20 cellular contexts compared by ENCODE assay signal in genomic region chr9:101571114-101571513, GRCh38. TPM values are rescaled to one million over a fixed set of nuclear protein-coding genes. Genes with fewer than 3 reads are reported as not detected.
A peak's percentile ranks its signal among the peaks of the same experiment; 100 is the strongest.
DNase-seq lines count a peak whose midpoint lies in the region; ATAC-seq lines count a peak whose summit lies in the region.
"Had no signal": no experiment of that assay in that cellular context is flagged by ENCODE, and none has a peak within 500 bp of the region (broad histone marks: within the 10 kb centered on the region; RNA-seq: fewer than 3 reads in every experiment).

No MANE protein-coding gene starts in this region.

- DNase-seq in activated naive CD4-positive, alpha-beta T cell treated with anti-CD3 and anti-CD28 coated beads, Interleukin-2, amount 10 ng/mL, durations not matched to agents 7 days and 5 days: no peak
- no peak for DNase-seq in activated naive CD4-positive, alpha-beta T cell treated with Interleukin-2 at 50 U/mL for 16 hours
- no peak for DNase-seq in T-helper 17 cell
- no peak for DNase-seq in activated naive CD8-positive, alpha-beta T cell treated with anti-CD3 and anti-CD28 coated beads, Interleukin-2, amount 50 U/mL, for 24 hours
- DNase-seq in activated gamma-delta T cell treated with Interleukin-2 at 50 U/mL for 16 hours: no peak
- DNase-seq: ACHN, AML-193, HFFc6, NCI-H1048, NCI-H1436 treated with DMSO at 0.1 percent for 48 hours, NCI-H2029 treated with DMSO at 0.1 percent for 48 hours, NCI-H510A treated with DMSO at 0.1 percent for 48 hours, NCI-H82, PC-9 had no signal

- H3K4me1 Mint-ChIP-seq in activated naive CD4-positive, alpha-beta T cell treated with anti-CD3 and anti-CD28 coated beads, Interleukin-2, amount 10 ng/mL, durations not matched to agents 7 days and 5 days: peaks cover 73% of the 10 kb centered on the region
- peaks cover 40% of the 10 kb centered on the region for H3K4me1 Mint-ChIP-seq in T-helper 17 cell
- H3K4me1 Mint-ChIP-seq in activated naive CD8-positive, alpha-beta T cell treated with anti-CD3 and anti-CD28 coated beads, Interleukin-2, amount 50 U/mL, for 24 hours: peaks cover 76% of the 10 kb centered on the region
- H3K4me1 Mint-ChIP-seq: CD14-positive monocyte had no signal

- H3K4me3 Mint-ChIP-seq in activated naive CD4-positive, alpha-beta T cell treated with anti-CD3 and anti-CD28 coated beads, Interleukin-2, amount 10 ng/mL, durations not matched to agents 7 days and 5 days: no peak overlapping the region
- H3K4me3 Mint-ChIP-seq in T-helper 17 cell: no peak overlapping the region
- H3K4me3 Mint-ChIP-seq in activated naive CD8-positive, alpha-beta T cell treated with anti-CD3 and anti-CD28 coated beads, Interleukin-2, amount 50 U/mL, for 24 hours: no peak overlapping the region
- H3K4me3 Mint-ChIP-seq: CD14-positive monocyte, HFFc6 had no signal

- H3K36me3 Mint-ChIP-seq in activated naive CD4-positive, alpha-beta T cell treated with anti-CD3 and anti-CD28 coated beads, Interleukin-2, amount 10 ng/mL, durations not matched to agents 7 days and 5 days: peaks cover 18% of the 10 kb centered on the region
- H3K36me3 Mint-ChIP-seq in T-helper 17 cell (ENCODE audit: low read depth): peaks cover 6% of the 10 kb centered on the region
- H3K36me3 Mint-ChIP-seq in activated naive CD8-positive, alpha-beta T cell treated with anti-CD3 and anti-CD28 coated beads, Interleukin-2, amount 50 U/mL, for 24 hours (ENCODE audit: low read depth): peaks cover 31% of the 10 kb centered on the region

- no peaks in the 10 kb centered on the region for H3K27me3 Mint-ChIP-seq in activated naive CD4-positive, alpha-beta T cell treated with anti-CD3 and anti-CD28 coated beads, Interleukin-2, amount 10 ng/mL, durations not matched to agents 7 days and 5 days
- no peaks in the 10 kb centered on the region for H3K27me3 Mint-ChIP-seq in T-helper 17 cell
- no peaks in the 10 kb centered on the region for H3K27me3 Mint-ChIP-seq in activated naive CD8-positive, alpha-beta T cell treated with anti-CD3 and anti-CD28 coated beads, Interleukin-2, amount 50 U/mL, for 24 hours

- H3K27ac Mint-ChIP-seq in activated naive CD4-positive, alpha-beta T cell treated with anti-CD3 and anti-CD28 coated beads, Interleukin-2, amount 10 ng/mL, durations not matched to agents 7 days and 5 days: peak overlapping the region; percentile 92
- peak overlapping the region; percentile 79 for H3K27ac Mint-ChIP-seq in T-helper 17 cell
- H3K27ac Mint-ChIP-seq in activated naive CD8-positive, alpha-beta T cell treated with anti-CD3 and anti-CD28 coated beads, Interleukin-2, amount 50 U/mL, for 24 hours: peak overlapping the region; percentile 29
- H3K27ac Mint-ChIP-seq: HFFc6 had no signal

- H3K9me3 ChIP-seq in T-helper 17 cell (ENCODE audit: control insufficient read depth, low read length, poor library complexity, severe bottlenecking): no peaks in the 10 kb centered on the region

- H3K9me3 Mint-ChIP-seq in activated naive CD4-positive, alpha-beta T cell treated with anti-CD3 and anti-CD28 coated beads, Interleukin-2, amount 10 ng/mL, durations not matched to agents 7 days and 5 days: no peaks in the 10 kb centered on the region
- no peaks in the 10 kb centered on the region for H3K9me3 Mint-ChIP-seq in activated naive CD8-positive, alpha-beta T cell treated with anti-CD3 and anti-CD28 coated beads, Interleukin-2, amount 50 U/mL, for 24 hours
- H3K9me3 Mint-ChIP-seq: HFFc6 had no signal

- CTCF ChIA-PET in activated naive CD4-positive, alpha-beta T cell treated with anti-CD3 and anti-CD28 coated beads, Interleukin-2, amount 10 ng/mL, durations not matched to agents 7 days and 5 days (lab: Charles Lee): no interaction called here

- ATAC-seq in T-helper 17 cell (no peak), HG02642 (IDR thresholded peaks at IDR 0.05; ENCODE audit: poor library complexity, unreplicated experiment) (no peak), HG03025 (IDR thresholded peaks at IDR 0.05; ENCODE audit: low FRiP score, unreplicated experiment) (no peak)
- ATAC-seq in activated naive CD8-positive, alpha-beta T cell treated with anti-CD3 and anti-CD28 coated beads, Interleukin-2, amount 50 U/mL, for 24 hours: no peak
- ATAC-seq: HepG2 had no signal

RNA-seq across cellular contexts. Expression of gene PPP3R2, which starts 23.7 kb away (rescaled TPM):
- total RNA-seq in T-helper 17 cell: not detected
- total RNA-seq: H4, HepG2, HFFc6, MCF 10A, PC-9 had no signal

RNA-seq across cellular contexts. Expression of gene RNF20, which starts 37.5 kb away (rescaled TPM):
- total RNA-seq in T-helper 17 cell: 10 to 100 TPM; 29.8 to 34.9 TPM

Comparison
In these comparisons a context has a peak if more than half of its experiments do, and no peak if none do; other contexts are left out.
1. H3K27ac Mint-ChIP-seq: peak in every context shown above with its lines; median percentile 92 in activated naive CD4-positive, alpha-beta T cell treated with anti-CD3 and anti-CD28 coated beads, Interleukin-2, amount 10 ng/mL, durations not matched to agents 7 days and 5 days; 79 in T-helper 17 cell; 29 in activated naive CD8-positive, alpha-beta T cell treated with anti-CD3 and anti-CD28 coated beads, Interleukin-2, amount 50 U/mL, for 24 hours.